ENCODE assay signal across 11 cellular contexts in the genomic region with DNA sequence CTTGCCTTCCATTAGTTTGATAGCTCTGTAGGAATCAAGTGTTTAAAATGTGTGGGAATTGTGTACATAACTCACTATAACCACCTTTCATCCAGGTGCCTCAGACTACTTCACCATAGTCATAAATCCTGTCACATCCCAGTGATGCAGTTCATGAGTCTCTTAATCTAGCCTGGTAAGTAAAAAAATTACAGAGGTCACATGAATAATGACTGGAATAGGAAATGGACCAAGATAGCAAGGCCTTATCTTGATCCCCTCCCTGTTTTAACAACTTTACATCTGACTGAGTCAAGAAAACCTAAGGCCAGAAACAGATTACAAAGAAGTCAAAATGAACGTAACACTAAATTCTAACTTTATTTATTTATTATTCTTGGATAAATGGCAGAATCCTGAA. TPM values are rescaled to one million over a fixed set of nuclear protein-coding genes. Genes with fewer than 3 reads are reported as not detected.
DNase-seq lines count a peak whose midpoint lies in the region; ATAC-seq, FAIRE-seq and TF ChIP-seq lines count a peak whose summit lies in the region.
"Had no signal": no experiment of that assay in that cellular context is flagged by ENCODE, and none has a peak within 500 bp of the region (broad histone marks: within the 10 kb centered on the region; RNA-seq: fewer than 3 reads in every experiment).

No MANE protein-coding gene starts in this region.

- in situ Hi-C loops in GM12878 (cut with MboI) = no loop called here

- H3K27ac ChIP-seq in HL-60 (replicated peaks) (peak overlapping the region; percentile 78), GM12878 (ENCODE audit: control insufficient read depth, insufficient read depth) (no peak overlapping the region)
- H3K27ac ChIP-seq: adrenal gland had no signal

- no peak overlapping the region for H3K9ac ChIP-seq in GM12878 (ENCODE audit: control insufficient read depth, insufficient read depth, low read length)

- no peaks in the 10 kb centered on the region for H3K9me3 Mint-ChIP-seq in nephron

- no peak for TF ChIP-seq EP300 in GM12878 (IDR thresholded peaks at IDR 0.05; ENCODE audit: borderline replicate concordance in 1 of 2, control insufficient read depth in 1 of 2, low read depth in 2 of 2, low read length in 2 of 2)

- RAD21 ChIA-PET in GM12878 (lab: Charles Lee; ENCODE audit: unreplicated experiment) = interaction anchor here (1.0 kb wide), 1 partner anchor 106 kb away, joined by 4 read pairs; no protein-coding TSS in a partner anchor

- H3K27ac Mint-ChIP-seq in nephron = peak overlapping the region; percentile 83 to 96 (median 96)

- peaks cover 28% of the 10 kb centered on the region for H3K4me1 Mint-ChIP-seq in nephron

- no peak for ATAC-seq in GM12878

- H3K27me3 Mint-ChIP-seq in nephron (ENCODE audit: low read depth) = peaks cover 4% of the 10 kb centered on the region

- no peak for TF ChIP-seq RAD21 in GM12878 (IDR thresholded peaks at IDR 0.05; ENCODE audit: insufficient read depth, low read depth, low read length)

- intact Hi-C loops in GM12878 (cut with micrococcal nuclease; ENCODE audit: unreplicated experiment) = no loop called here

- no peaks in the 10 kb centered on the region for H3K9me3 ChIP-seq in GM12878 (replicated peaks; ENCODE audit: control insufficient read depth, insufficient read depth, low read length)
- H3K9me3 ChIP-seq: adrenal gland had no signal

- 0 out of 2 replicates have a peak overlapping the region, but pooled peaks have one; percentile 16 for H2AFZ ChIP-seq in GM12878 (ENCODE audit: control insufficient read depth, low read depth, low read length)

- TF ChIP-seq CTCF in HL-60 (IDR thresholded peaks at IDR 0.05; ENCODE audit: insufficient read depth, low read length) = no peak
- TF ChIP-seq CTCF in GM12878 (IDR thresholded peaks at IDR 0.05 in 2 of 3, conservative IDR thresholded peaks at IDR 0.05 in 1 of 3; ENCODE audit: control insufficient read depth in 2 of 3, extremely low read depth in 1 of 3, insufficient read depth in 1 of 3, low read depth in 3 of 3, low read length in 3 of 3) = no peak
- TF ChIP-seq CTCF in nephron (IDR thresholded peaks at IDR 0.05; ENCODE audit: unreplicated experiment in 3 of 3) = no peak

- H3K36me3 ChIP-seq in GM12878 (ENCODE audit: control insufficient read depth in 2 of 2, insufficient read depth in 2 of 2, low read length in 1 of 2) = no peaks in the 10 kb centered on the region
- H3K36me3 ChIP-seq: adrenal gland had no signal

- H3K4me3 ChIP-seq in HL-60 (replicated peaks; ENCODE audit: insufficient read depth, low read length) = no peak overlapping the region
- H3K4me3 ChIP-seq in GM12878 = no peak overlapping the region
- H3K4me3 ChIP-seq: adrenal gland had no signal

- no peaks in the 10 kb centered on the region for H4K20me1 ChIP-seq in GM12878 (ENCODE audit: control insufficient read depth, insufficient read depth)

- no peaks in the 10 kb centered on the region for H3K36me3 Mint-ChIP-seq in nephron (ENCODE audit: low read depth)

- no peak overlapping the region for H3K4me2 ChIP-seq in GM12878 (ENCODE audit: control insufficient read depth, insufficient read depth)

- FAIRE-seq in GM12878 (lab: Jason Lieb, UNC) = no peak
- FAIRE-seq: A204.1 had no signal

- BruUV-seq in GM12878 (replicated peaks; lab: Mats Ljungman, UMichigan) = no TSS peak

- H3K4me3 Mint-ChIP-seq in nephron = peak overlapping the region; percentile 93 to 97 (median 95)

- peak; percentile 22 for DNase-seq in NCI-H2107 treated with DMSO at 0.1 percent for 48 hours (lab: John Stamatoyannopoulos, UW; ENCODE audit: unreplicated experiment)
- no peak for DNase-seq in NCI-H2107 (lab: John Stamatoyannopoulos, UW)
- DNase-seq in HL-60 (ENCODE audit: low read depth in 1 of 2, low spot score in 1 of 2) = no peak
- DNase-seq in GM12878 (ENCODE audit: low read depth, low spot score) = no peak
- no peak for DNase-seq in effector CD8-positive, alpha-beta T cell (lab: John Stamatoyannopoulos, UW)
- no peak for DNase-seq in RPMI8226
- DNase-seq in COR-L47 (lab: John Stamatoyannopoulos, UW) = no peak
- DNase-seq: adrenal gland, GDM1 had no signal

- SMC1A ChIA-PET in GM12878 (lab: Charles Lee; ENCODE audit: uncharacterized antibody, unreplicated experiment) = interaction anchor here (0.7 to 1.6 kb wide), 7 partner anchors 13 to 63 kb away, joined by 3 to 6 read pairs (median 4); no protein-coding TSS in a partner anchor

- CTCF ChIA-PET in GM12878 (lab: Yijun Ruan, JAX) = interaction anchor here (2.1 kb wide), 1 partner anchor 106 kb away, joined by 6 read pairs; no protein-coding TSS in a partner anchor

- POLR2A ChIA-PET in GM12878 (lab: Charles Lee) = no interaction called here

- TF ChIP-seq POLR2A in GM12878 (IDR thresholded peaks at IDR 0.05; ENCODE audit: low read depth, low read length) = no peak

- H3K27me3 ChIP-seq in HL-60 (ENCODE audit: insufficient read depth, poor library complexity, severe bottlenecking) (no peaks in the 10 kb centered on the region), GM12878 (replicated peaks in 1 of 2; ENCODE audit: control insufficient read depth in 2 of 2, insufficient read depth in 2 of 2, low read length in 1 of 2) (no peaks in the 10 kb centered on the region)
- H3K27me3 ChIP-seq: adrenal gland had no signal

- H3K79me2 ChIP-seq in GM12878 (ENCODE audit: control insufficient read depth, insufficient read depth, low read length) = peaks cover 41% of the 10 kb centered on the region

- H3K4me1 ChIP-seq in GM12878 (ENCODE audit: control insufficient read depth, insufficient read depth, low read length) = peaks cover 9% of the 10 kb centered on the region

- 100% methylated on average over 1 of the region's 1 CpG for WGBS in GM12878 (ENCODE audit: insufficient coverage, insufficient replicate concordance, low lambda C conversion rate, missing lambda C conversion rate)

TF ChIP-seq in GM12878, 131 proteins besides CTCF, POLR2A, EP300 and RAD21:
- TF ChIP-seq HDAC2 (IDR thresholded peaks at IDR 0.05) (no peak), ZNF207 (IDR thresholded peaks at IDR 0.05; ENCODE audit: borderline replicate concordance) (no peak), EGR1 (IDR thresholded peaks at IDR 0.05; ENCODE audit: borderline replicate concordance in 1 of 2, low read depth in 2 of 2, low read length in 2 of 2) (no peak), CREB1 (IDR thresholded peaks at IDR 0.05; ENCODE audit: low read depth) (no peak)

RNA-seq across cellular contexts. Expression of a gene that starts 1.5 kb away (rescaled TPM):
- total RNA-seq in GM12878 (2013; cell fraction: nucleolus; rRNA removed) = 94.8 and 97.9 TPM in 2 replicates
- total RNA-seq in GM12878 (2014; rRNA removed) (46.6 and 54.6 TPM in 2 replicates), GM12878 (2014; rRNA removed; fragmentation: Illumina TruSeq; extraction: Trizol) (29.7 and 29.9 TPM in 2 replicates), GM12878 (2021) (49.2 and 50.9 TPM in 2 replicates)
- polyA plus RNA-seq in GM12878 (2011; ENCODE audit: low read depth) = 16.6 TPM
- polyA plus RNA-seq in GM12878 (2011; rRNA removed) (56.1 and 64.4 TPM in 2 replicates), GM12878 (2014; fragmentation: Illumina TruSeq; extraction: Trizol) (58.1 and 75.0 TPM in 2 replicates), GM12878 (2014; fragmentation: Nextera tagmentation; extraction: Ambion mirVana) (10 to 100 TPM; 18.6 to 25.2 TPM), GM12878 (2014; rRNA removed) (46.4 and 51.0 TPM in 2 replicates), GM12878 (2016; fragmentation: Nextera tagmentation; extraction: Ambion mirVana) (10 to 100 TPM in 1 of 2 experiments, 1 to 10 TPM in 1; 9.7 to 11.5 TPM)
- 22.2 and 34.5 TPM in 2 replicates for polyA plus RNA-seq in GM12878 (2011; cell fraction: cytosol; rRNA removed)
- polyA plus RNA-seq in GM12878 (2011; cell fraction: nucleus; rRNA removed) = 47.3 and 49.5 TPM in 2 replicates
- 20.8 and 36.3 TPM in 2 replicates for polyA plus RNA-seq in GM12878 (2012)
- 47.9 and 53.5 TPM in 2 replicates for polyA minus RNA-seq in GM12878 (2011; rRNA and poly(A)+ RNA removed)
- 17.3 and 17.9 TPM in 2 replicates for polyA minus RNA-seq in GM12878 (2011; cell fraction: cytosol; rRNA and poly(A)+ RNA removed)
- 24.9 and 30.2 TPM in 2 replicates for polyA minus RNA-seq in GM12878 (2011; cell fraction: nucleus; rRNA and poly(A)+ RNA removed)

RNA-seq across cellular contexts. Expression of a gene that starts 52.2 kb away (rescaled TPM):
- total RNA-seq in GM12878 (2013; cell fraction: nucleolus; rRNA removed) = 6.8 and 7.5 TPM in 2 replicates
- 28.1 and 30.8 TPM in 2 replicates for total RNA-seq in GM12878 (2014; rRNA removed)
- total RNA-seq in GM12878 (2014; rRNA removed; fragmentation: Illumina TruSeq; extraction: Trizol) = 40.9 TPM in 2 replicates
- total RNA-seq in GM12878 (2021) = 19.8 and 22.2 TPM in 2 replicates
- 7.6 TPM for polyA plus RNA-seq in GM12878 (2011; ENCODE audit: low read depth)
- 18.8 and 27.4 TPM in 2 replicates for polyA plus RNA-seq in GM12878 (2011; rRNA removed)
- 6.3 and 8.5 TPM in 2 replicates for polyA plus RNA-seq in GM12878 (2011; cell fraction: cytosol; rRNA removed)
- polyA plus RNA-seq in GM12878 (2011; cell fraction: nucleus; rRNA removed) = 3.4 and 5.6 TPM in 2 replicates
- 16.6 and 17.6 TPM in 2 replicates for polyA plus RNA-seq in GM12878 (2012)
- polyA plus RNA-seq in GM12878 (2014; fragmentation: Illumina TruSeq; extraction: Trizol) = 43.3 and 49.3 TPM in 2 replicates
- polyA plus RNA-seq in GM12878 (2014; fragmentation: Nextera tagmentation; extraction: Ambion mirVana) = 10 to 100 TPM; 22.6 to 34.3 TPM
- 21.4 and 29.9 TPM in 2 replicates for polyA plus RNA-seq in GM12878 (2014; rRNA removed)
- 10 to 100 TPM; 42.2 to 44.2 TPM for polyA plus RNA-seq in GM12878 (2016; fragmentation: Nextera tagmentation; extraction: Ambion mirVana)
- polyA minus RNA-seq in GM12878 (2011; rRNA and poly(A)+ RNA removed) = 4.0 and 5.0 TPM in 2 replicates
- polyA minus RNA-seq in GM12878 (2011; cell fraction: cytosol; rRNA and poly(A)+ RNA removed) = 3.2 and 4.2 TPM in 2 replicates
- polyA minus RNA-seq in GM12878 (2011; cell fraction: nucleus; rRNA and poly(A)+ RNA removed) = 2.4 and 5.1 TPM in 2 replicates
